ENCODE assay signal across 17 cellular contexts in genomic region chr6:72248621-72249020, GRCh38.
DNase-seq lines count a peak whose midpoint lies in the region; ATAC-seq and TF ChIP-seq lines count a peak whose summit lies in the region.
"Had no signal": no experiment of that assay in that cellular context is flagged by ENCODE, and none has a peak within 500 bp of the region (broad histone marks: within the 10 kb centered on the region; RNA-seq: fewer than 3 reads in every experiment).

No MANE protein-coding gene starts in this region.

- H2AFZ ChIP-seq in IMR-90 (replicated peaks; ENCODE audit: low read length, poor library complexity) = no peak overlapping the region

- no peak overlapping the region for H2AK9ac ChIP-seq in IMR-90 (replicated peaks; ENCODE audit: low read depth, low read length, poor library complexity)

- CTCF ChIA-PET in IMR-90 (lab: Yijun Ruan, JAX) = no interaction called here

- peaks cover 2% of the 10 kb centered on the region; the same call in 1 of the 2 replicates for H3K4me1 ChIP-seq in IMR-90 (ENCODE audit: control insufficient read depth, insufficient read depth, low read length)
- H3K4me1 ChIP-seq: A549; BLaER1 treated with 17β-estradiol and CSF1 and Interleukin-3, amounts not matched to agents 10 nM and 100 nM had no signal

- no peak overlapping the region for H2BK15ac ChIP-seq in IMR-90 (ENCODE audit: low read depth, low read length)

- H3K9ac ChIP-seq in IMR-90 (ENCODE audit: low read depth, low read length) (no peak overlapping the region), SK-N-MC (ENCODE audit: insufficient read length) (no peak overlapping the region)
- H3K9ac ChIP-seq: BLaER1 treated with 17β-estradiol and CSF1 and Interleukin-3, amounts not matched to agents 10 nM and 100 nM had no signal

- no peaks in the 10 kb centered on the region for H3K79me1 ChIP-seq in IMR-90 (ENCODE audit: low read depth in 1 of 2, low read length in 2 of 2)

- no peaks in the 10 kb centered on the region for H3K27me3 ChIP-seq in IMR-90 (ENCODE audit: control insufficient read depth, insufficient read depth, low read length)
- H3K27me3 ChIP-seq: BLaER1 treated with 17β-estradiol and CSF1 and Interleukin-3, amounts not matched to agents 10 nM and 100 nM had no signal

- H3K36me3 ChIP-seq in IMR-90 (ENCODE audit: control insufficient read depth, insufficient read depth, low read length) = no peaks in the 10 kb centered on the region
- no peaks in the 10 kb centered on the region for H3K36me3 ChIP-seq in SK-N-MC (ENCODE audit: insufficient read depth, low read length)
- H3K36me3 ChIP-seq: BLaER1 treated with 17β-estradiol and CSF1 and Interleukin-3, amounts not matched to agents 10 nM and 100 nM; HAP-1 had no signal

- H4K20me1 ChIP-seq in IMR-90 (ENCODE audit: insufficient read depth, low read length) = no peaks in the 10 kb centered on the region
- H4K20me1 ChIP-seq: BLaER1 treated with 17β-estradiol and CSF1 and Interleukin-3, amounts not matched to agents 10 nM and 100 nM had no signal

- H3K4me3 ChIP-seq in AG10803 (ENCODE audit: low read length) (no peak overlapping the region), IMR-90 (ENCODE audit: insufficient read depth, low read depth, low read length) (no peak overlapping the region), SK-N-MC (no peak overlapping the region)
- H3K4me3 ChIP-seq: A549; BLaER1 treated with 17β-estradiol and CSF1 and Interleukin-3, amounts not matched to agents 10 nM and 100 nM; HAP-1 had no signal

- H4K91ac ChIP-seq in IMR-90 (ENCODE audit: insufficient read depth, low read depth, low read length) = no peak overlapping the region

- POLR2A ChIA-PET in IMR-90 (lab: Charles Lee; ENCODE audit: unreplicated experiment) = no interaction called here

- no peak overlapping the region for H3K4ac ChIP-seq in IMR-90 (ENCODE audit: low read depth, low read length)

- ATAC-seq in IMR-90 (ENCODE audit: low read depth) (no peak), HG03196 (IDR thresholded peaks at IDR 0.05; ENCODE audit: unreplicated experiment) (no peak)
- ATAC-seq: A549; CD8-positive, alpha-beta T cell had no signal

- H3K9me3 ChIP-seq in IMR-90 (ENCODE audit: control insufficient read depth, insufficient read depth, low read length) = no peaks in the 10 kb centered on the region
- no peaks in the 10 kb centered on the region for H3K9me3 ChIP-seq in SK-N-MC (ENCODE audit: low read depth, low read length)
- H3K9me3 ChIP-seq: A549; BLaER1 treated with 17β-estradiol and CSF1 and Interleukin-3, amounts not matched to agents 10 nM and 100 nM; HAP-1 had no signal

- H2AK5ac ChIP-seq in IMR-90 (ENCODE audit: low read depth, low read length) = no peak overlapping the region

- in situ Hi-C loops in IMR-90 (cut with MboI; ENCODE audit: low sequenced_read_pairs) (no loop called here), GM13976 (cut with MboI; ENCODE audit: low sequenced_read_pairs, unreplicated experiment) (no loop called here)

- intact Hi-C loops in IMR-90 (cut with micrococcal nuclease) = loop anchor here (10.0 kb wide), 1 partner anchor 114 kb away; no protein-coding TSS in a partner anchor

- no peak overlapping the region for H2BK120ac ChIP-seq in IMR-90 (ENCODE audit: low read depth, low read length)

- no peak overlapping the region for H2BK5ac ChIP-seq in IMR-90 (ENCODE audit: low read depth, low read length, poor library complexity, severe bottlenecking)

- no peak overlapping the region for H3K18ac ChIP-seq in IMR-90 (ENCODE audit: low read depth, low read length)

- H3K27ac ChIP-seq in IMR-90 (ENCODE audit: insufficient read depth, low read length) (no peak overlapping the region), SK-N-MC (peak overlapping the region; percentile 23; the same call in 1 of the 2 replicates)
- H3K27ac ChIP-seq: A549; BLaER1 treated with 17β-estradiol and CSF1 and Interleukin-3, amounts not matched to agents 10 nM and 100 nM had no signal

- no peak overlapping the region for H2BK20ac ChIP-seq in IMR-90 (ENCODE audit: low read depth, low read length)

- no peaks in the 10 kb centered on the region for H3K9me1 ChIP-seq in IMR-90 (ENCODE audit: insufficient read depth, low read length)

- H4K8ac ChIP-seq in IMR-90 (ENCODE audit: low read depth in 2 of 2, low read length in 2 of 2) = no peak overlapping the region

- no peak overlapping the region; the same call in 1 of the 2 replicates for H3K23ac ChIP-seq in IMR-90 (ENCODE audit: low read depth, low read length)

- TF ChIP-seq POLR2A in IMR-90 (IDR thresholded peaks at IDR 0.05; ENCODE audit: low read depth, low read length) = no peak

- BruUV-seq in IMR-90 (replicated peaks; lab: Mats Ljungman, UMichigan) = no TSS peak

- H3K4me2 ChIP-seq in IMR-90 (ENCODE audit: low read depth, low read length) = no peak overlapping the region
- H3K4me2 ChIP-seq: A549; BLaER1 treated with 17β-estradiol and CSF1 and Interleukin-3, amounts not matched to agents 10 nM and 100 nM had no signal

- no CpG with 5 or more reads among the region's 1 CpG for WGBS in IMR-90 (ENCODE audit: extremely low coverage in 2 of 2, insufficient read length in 1 of 2), 2 experiments

- dilution Hi-C loops in IMR-90 (cut with HindIII; ENCODE audit: low sequenced_read_pairs, unreplicated experiment) = no loop called here

- DNase-seq in AG10803 (ENCODE audit: low read depth) = peak; percentile 18
- peak; percentile 5 for DNase-seq in IMR-90
- DNase-seq in SK-N-MC (ENCODE audit: low read depth, low spot score) = peak; percentile 45
- DNase-seq in foreskin melanocyte = peak; percentile 29
- no peak for DNase-seq in NCI-H2107 treated with DMSO at 0.1 percent for 48 hours (lab: John Stamatoyannopoulos, UW; ENCODE audit: unreplicated experiment)
- no peak for DNase-seq in GM13976 (ENCODE audit: low spot score)
- no peak for DNase-seq in NCI-H2227 (lab: John Stamatoyannopoulos, UW; ENCODE audit: unreplicated experiment)
- DNase-seq: Calu3; CD8-positive, alpha-beta T cell; Karpas-422; MM.1S; NCI-H1417; NCI-H187 had no signal

- TF ChIP-seq RAD21 in IMR-90 (IDR thresholded peaks at IDR 0.05; ENCODE audit: low read length) = no peak

- TF ChIP-seq CTCF in AG10803 (conservative IDR thresholded peaks at IDR 0.05; ENCODE audit: low read length) (no peak), IMR-90 (conservative IDR thresholded peaks at IDR 0.05; ENCODE audit: low read depth, low read length) (no peak), GM13976 (IDR thresholded peaks at IDR 0.05; ENCODE audit: borderline replicate concordance, control extremely low read depth, extremely low read depth, insufficient read depth, missing control alignments) (no peak)

- H3K56ac ChIP-seq in IMR-90 (ENCODE audit: extremely low read depth, insufficient read depth, low read length) = no peak overlapping the region

- no peak overlapping the region for H3K14ac ChIP-seq in IMR-90 (replicated peaks; ENCODE audit: low read depth, low read length)

- no peak overlapping the region for H4K5ac ChIP-seq in IMR-90 (ENCODE audit: low read depth, low read length)

TF ChIP-seq in IMR-90, 13 proteins besides CTCF, POLR2A, EP300 and RAD21:
- TF ChIP-seq BHLHE40 (IDR thresholded peaks at IDR 0.05; ENCODE audit: low read depth, low read length) = no peak
- TF ChIP-seq MAZ (IDR thresholded peaks at IDR 0.05; ENCODE audit: borderline replicate concordance, low read depth, low read length) = no peak
- no peak for TF ChIP-seq MXI1 (IDR thresholded peaks at IDR 0.05; ENCODE audit: borderline replicate concordance, low read depth, low read length)
- TF ChIP-seq USF2 (IDR thresholded peaks at IDR 0.05; ENCODE audit: low read depth, low read length) = no peak
- TF ChIP-seq SMC3 (IDR thresholded peaks at IDR 0.05; ENCODE audit: low read depth, low read length) = no peak
- TF ChIP-seq FOS (IDR thresholded peaks at IDR 0.05; ENCODE audit: low read depth, low read length) = no peak
- TF ChIP-seq NFE2L2 (IDR thresholded peaks at IDR 0.05; ENCODE audit: low read depth, low read length) = no peak
- TF ChIP-seq CHD1 (IDR thresholded peaks at IDR 0.05; ENCODE audit: low read depth, low read length) = no peak
- TF ChIP-seq ELK1 (IDR thresholded peaks at IDR 0.05; ENCODE audit: borderline replicate concordance, low read depth, low read length) = no peak
- TF ChIP-seq MAFK (IDR thresholded peaks at IDR 0.05; ENCODE audit: low read depth, low read length) = no peak
- no peak for TF ChIP-seq CEBPB (IDR thresholded peaks at IDR 0.05; ENCODE audit: low read depth, low read length)
- no peak for TF ChIP-seq RFX5 (IDR thresholded peaks at IDR 0.05; ENCODE audit: low read depth, low read length)
- no peak for TF ChIP-seq RCOR1 (IDR thresholded peaks at IDR 0.05; ENCODE audit: insufficient replicate concordance, low read length)

Comparison
In these comparisons a context has a peak if more than half of its experiments do, and no peak if none do; other contexts are left out.
1. DNase-seq: peak in AG10803 (single experiment), IMR-90 (single experiment), SK-N-MC (single experiment) and foreskin melanocyte (single experiment); none in NCI-H2107 treated with DMSO at 0.1 percent for 48 hours (single experiment), GM13976 (single experiment) and NCI-H2227 (single experiment).